ENCODE assay signal across 13 cellular contexts in genomic region chr18:29147944-29148343, GRCh38.
A peak's percentile ranks its signal among the peaks of the same experiment; 100 is the strongest.
DNase-seq lines count a peak whose midpoint lies in the region; ATAC-seq and TF ChIP-seq lines count a peak whose summit lies in the region.
"Had no signal": no experiment of that assay in that cellular context is flagged by ENCODE, and none has a peak within 500 bp of the region (broad histone marks: within the 10 kb centered on the region; RNA-seq: fewer than 3 reads in every experiment).

No MANE protein-coding gene starts in this region.

- H3K4me1 ChIP-seq in SK-N-SH (ENCODE audit: control insufficient read depth in 1 of 2, insufficient read depth in 2 of 2, low read depth in 1 of 2, low read length in 1 of 2), result no peaks in the 10 kb centered on the region; a peak in 1 of 4 replicates
- peaks cover 5% of the 10 kb centered on the region for H3K4me1 ChIP-seq in foreskin keratinocyte
- no peaks in the 10 kb centered on the region for H3K4me1 ChIP-seq in MM.1S (ENCODE audit: low read length)

- ATAC-seq in foreskin keratinocyte, result peak; percentile 100
- ATAC-seq in stimulated activated naive B cell treated with anti-CD40 and anti-IgM and Interleukin-4, amounts not matched to agents 10 μg/mL and 1 μg/mL and 100 μg/mL, for 72 hours (replicated peaks), result no peak
- ATAC-seq in HG03432 (IDR thresholded peaks at IDR 0.05; ENCODE audit: unreplicated experiment), result no peak
- ATAC-seq: natural killer cell treated with Interleukin-12 subunit alpha and Interleukin-12 subunit beta and Interleukin-15 and Interleukin-18, amount 100 ng/mL, for 72 hours; T-helper 17 cell had no signal

- in situ Hi-C loops in ACHN (cut with HindIII; ENCODE audit: low pct_ligation_motif_present, low pct_unique_long_range_greater_than_20kb, low sequenced_read_pairs), result no loop called here

- no peaks in the 10 kb centered on the region for H3K27me3 Mint-ChIP-seq in stimulated activated naive B cell treated with anti-CD40 and anti-IgM and Interleukin-4, amounts not matched to agents 10 μg/mL and 1 μg/mL and 100 μg/mL, for 72 hours
- H3K27me3 Mint-ChIP-seq: natural killer cell treated with Interleukin-12 subunit alpha and Interleukin-12 subunit beta and Interleukin-15 and Interleukin-18, amount 100 ng/mL, for 72 hours; T-helper 17 cell had no signal

- H3K27ac ChIP-seq in SK-N-SH (ENCODE audit: low read depth in 2 of 2, low read length in 1 of 2) (peak overlapping the region in 1 of 2 experiments; percentile 26; a peak in 1 of 4 replicates), foreskin keratinocyte (peak overlapping the region; percentile 30), MM.1S (ENCODE audit: low read length) (no peak overlapping the region)

- H3K4me2 ChIP-seq in SK-N-SH (no peak overlapping the region), MM.1S (ENCODE audit: low read depth, low read length) (no peak overlapping the region)

- CTCF ChIA-PET in SK-N-SH (lab: Yijun Ruan, JAX), result interaction anchor here (0.8 to 0.9 kb wide), 2 partner anchors 9 to 591 kb away, joined by 3 read pairs; no protein-coding TSS in a partner anchor

- H3K9ac ChIP-seq in SK-N-SH (no peak overlapping the region), MM.1S (ENCODE audit: low read length) (no peak overlapping the region)

- H3K36me3 Mint-ChIP-seq in stimulated activated naive B cell treated with anti-CD40 and anti-IgM and Interleukin-4, amounts not matched to agents 10 μg/mL and 1 μg/mL and 100 μg/mL, for 72 hours, result no peaks in the 10 kb centered on the region

- no peaks in the 10 kb centered on the region for H3K36me3 ChIP-seq in SK-N-SH (replicated peaks in 1 of 2; ENCODE audit: control insufficient read depth in 1 of 2, insufficient read depth in 2 of 2, low read length in 1 of 2)
- no peaks in the 10 kb centered on the region for H3K36me3 ChIP-seq in MM.1S (replicated peaks; ENCODE audit: insufficient read depth, low read length)

- H3K27me3 ChIP-seq in SK-N-SH (ENCODE audit: insufficient read depth) (no peaks in the 10 kb centered on the region), foreskin keratinocyte (no peaks in the 10 kb centered on the region), MM.1S (replicated peaks; ENCODE audit: insufficient read depth, low read length) (no peaks in the 10 kb centered on the region)

- no peak overlapping the region for H3K4me3 Mint-ChIP-seq in stimulated activated naive B cell treated with anti-CD40 and anti-IgM and Interleukin-4, amounts not matched to agents 10 μg/mL and 1 μg/mL and 100 μg/mL, for 72 hours
- H3K4me3 Mint-ChIP-seq: natural killer cell treated with Interleukin-12 subunit alpha and Interleukin-12 subunit beta and Interleukin-15 and Interleukin-18, amount 100 ng/mL, for 72 hours; T-helper 17 cell had no signal

- H4K20me1 ChIP-seq in SK-N-SH (ENCODE audit: insufficient read depth), result no peaks in the 10 kb centered on the region
- no peaks in the 10 kb centered on the region for H4K20me1 ChIP-seq in MM.1S (ENCODE audit: insufficient read depth, low read length)

- H3K4me3 ChIP-seq in SK-N-SH (ENCODE audit: low read depth in 2 of 2, low read length in 1 of 2), result no peak overlapping the region
- no peak overlapping the region for H3K4me3 ChIP-seq in MM.1S (ENCODE audit: low read length)

- H3K79me2 ChIP-seq in SK-N-SH (ENCODE audit: insufficient read depth) (no peaks in the 10 kb centered on the region), MM.1S (ENCODE audit: low read length) (no peaks in the 10 kb centered on the region)

- H3F3A ChIP-seq in SK-N-SH (replicated peaks; ENCODE audit: insufficient read depth), result no peaks in the 10 kb centered on the region
- H3F3A ChIP-seq in MM.1S (ENCODE audit: insufficient read depth, low read length), result no peaks in the 10 kb centered on the region

- H2AFZ ChIP-seq in SK-N-SH (ENCODE audit: low read depth) (peak overlapping the region; percentile 84), MM.1S (ENCODE audit: low read length) (no peak overlapping the region)

- H3K9me3 ChIP-seq in SK-N-SH (no peaks in the 10 kb centered on the region; the same call in 1 of the 2 replicates), MM.1S (replicated peaks; ENCODE audit: insufficient read depth, low read length) (no peaks in the 10 kb centered on the region)

- H3K9me3 Mint-ChIP-seq in stimulated activated naive B cell treated with anti-CD40 and anti-IgM and Interleukin-4, amounts not matched to agents 10 μg/mL and 1 μg/mL and 100 μg/mL, for 72 hours, result peaks cover 0 to 3% of the 10 kb centered on the region in 2 donors

- 53% methylated on average over 2 of the region's 2 CpGs for WGBS in SK-N-SH (ENCODE audit: low lambda C conversion rate)

- H3K4me1 Mint-ChIP-seq in stimulated activated naive B cell treated with anti-CD40 and anti-IgM and Interleukin-4, amounts not matched to agents 10 μg/mL and 1 μg/mL and 100 μg/mL, for 72 hours, result no peaks in the 10 kb centered on the region
- H3K4me1 Mint-ChIP-seq: T-helper 17 cell had no signal

- TF ChIP-seq RAD21 in SK-N-SH (IDR thresholded peaks at IDR 0.05; ENCODE audit: low read length), result no peak

- POLR2A ChIA-PET in SK-N-SH (lab: Yijun Ruan, JAX), result no interaction called here

- H3K27ac Mint-ChIP-seq in stimulated activated naive B cell treated with anti-CD40 and anti-IgM and Interleukin-4, amounts not matched to agents 10 μg/mL and 1 μg/mL and 100 μg/mL, for 72 hours, result no peak overlapping the region
- H3K27ac Mint-ChIP-seq: activated T-helper 2 cell treated with anti-CD3 and anti-CD28 coated beads, Interferon-gamma antibody, Interleukin-2, Interleukin-4, amounts not matched to agents 10 μg/mL and 5 μg/mL and 100 μg/mL, durations not matched to agents 14 hours and 24 hours and 36 hours; natural killer cell treated with Interleukin-12 subunit alpha and Interleukin-12 subunit beta and Interleukin-15 and Interleukin-18, amount 100 ng/mL, for 72 hours; T-helper 17 cell had no signal

- no peaks in the 10 kb centered on the region for H3K9me2 ChIP-seq in SK-N-SH
- no peaks in the 10 kb centered on the region for H3K9me2 ChIP-seq in MM.1S (replicated peaks; ENCODE audit: insufficient read depth, low read length)

- DNase-seq in ACHN, result peak; percentile 37
- peak; percentile 70 for DNase-seq in H4 (ENCODE audit: low spot score)
- no peak for DNase-seq in SK-N-SH
- peak; percentile 83 to 85 for DNase-seq in foreskin keratinocyte
- no peak for DNase-seq in MM.1S
- DNase-seq in DMS79 treated with DMSO at 0.1 percent for 48 hours (lab: John Stamatoyannopoulos, UW), result no peak
- no peak for DNase-seq in stimulated activated naive B cell treated with anti-CD40 and anti-IgM and Interleukin-4, amounts not matched to agents 10 μg/mL and 1 μg/mL and 100 μg/mL, for 72 hours
- DNase-seq: DMS153, NCI-H1105 treated with DMSO at 0.1 percent for 48 hours, T-helper 17 cell had no signal

- TF ChIP-seq EP300 in SK-N-SH (IDR thresholded peaks at IDR 0.05; ENCODE audit: borderline replicate concordance in 1 of 2, low read depth in 1 of 2, low read length in 1 of 2), result no peak

- no peak for TF ChIP-seq CTCF in SK-N-SH (IDR thresholded peaks at IDR 0.05)
- TF ChIP-seq CTCF in foreskin keratinocyte (conservative IDR thresholded peaks at IDR 0.05), result no peak
- no peak for TF ChIP-seq CTCF in MM.1S (IDR thresholded peaks at IDR 0.05; ENCODE audit: low read length)

TF ChIP-seq in SK-N-SH, 30 proteins besides CTCF, POLR2A, EP300 and RAD21 (continues in another document):
- TF ChIP-seq ELF1 (IDR thresholded peaks at IDR 0.05), result no peak; the same call in 1 of the 2 replicates
- no peak for TF ChIP-seq NFIC (IDR thresholded peaks at IDR 0.05; ENCODE audit: borderline replicate concordance)
- TF ChIP-seq FOSL2 (IDR thresholded peaks at IDR 0.05; ENCODE audit: borderline replicate concordance, low read depth), result no peak
- no peak for TF ChIP-seq IRF3 (IDR thresholded peaks at IDR 0.05; ENCODE audit: low read depth, low read length)
- TF ChIP-seq, protein P1, sequence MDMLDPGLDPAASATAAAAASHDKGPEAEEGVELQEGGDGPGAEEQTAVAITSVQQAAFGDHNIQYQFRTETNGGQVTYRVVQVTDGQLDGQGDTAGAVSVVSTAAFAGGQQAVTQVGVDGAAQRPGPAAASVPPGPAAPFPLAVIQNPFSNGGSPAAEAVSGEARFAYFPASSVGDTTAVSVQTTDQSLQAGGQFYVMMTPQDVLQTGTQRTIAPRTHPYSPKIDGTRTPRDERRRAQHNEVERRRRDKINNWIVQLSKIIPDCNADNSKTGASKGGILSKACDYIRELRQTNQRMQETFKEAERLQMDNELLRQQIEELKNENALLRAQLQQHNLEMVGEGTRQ (IDR thresholded peaks at IDR 0.05; ENCODE audit: borderline replicate concordance, low read depth, low read length), result peak; percentile 50; the same call in 1 of the 2 replicates
- TF ChIP-seq USF1 (IDR thresholded peaks at IDR 0.05; ENCODE audit: borderline replicate concordance, low read depth), result peak; percentile 91

Comparison
In these comparisons a context has a peak if more than half of its experiments do, and no peak if none do; other contexts are left out.
1. DNase-seq: peak in ACHN (single experiment), H4 (single experiment) and foreskin keratinocyte (2 of 2); none in SK-N-SH (single experiment), MM.1S (single experiment), DMS79 treated with DMSO at 0.1 percent for 48 hours (single experiment) and stimulated activated naive B cell treated with anti-CD40 and anti-IgM and Interleukin-4, amounts not matched to agents 10 μg/mL and 1 μg/mL and 100 μg/mL, for 72 hours (single experiment).